ENCODE assay signal across 1 cellular context in the genomic region with DNA sequence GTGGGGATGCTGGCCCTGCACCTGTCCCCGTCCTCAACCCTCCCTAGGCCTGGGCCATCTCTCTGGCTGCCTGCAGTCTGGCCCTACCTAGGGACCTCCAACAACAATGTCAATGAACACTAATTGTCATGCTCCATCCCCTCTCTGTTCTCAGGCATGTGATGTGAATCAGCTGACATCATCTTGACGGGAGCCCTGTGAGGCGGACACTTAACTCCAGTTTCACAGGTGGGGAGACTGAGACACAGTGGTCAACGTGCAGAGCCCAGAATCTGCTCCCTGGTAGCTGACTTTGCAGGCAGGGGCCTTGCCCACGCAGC.
TF ChIP-seq lines count a peak whose summit lies in the region.

No MANE protein-coding gene starts in this region.

TF ChIP-seq in GM12878, 131 proteins besides CTCF, POLR2A, EP300 and RAD21:
- TF ChIP-seq BCLAF1 (IDR thresholded peaks at IDR 0.05): no peak
- no peak for TF ChIP-seq NBN (IDR thresholded peaks at IDR 0.05)
- TF ChIP-seq SMAD5 (IDR thresholded peaks at IDR 0.05; ENCODE audit: low read depth): no peak
- TF ChIP-seq TBL1XR1 (IDR thresholded peaks at IDR 0.05; ENCODE audit: low read depth, low read length): no peak
- no peak for TF ChIP-seq SREBF1 (IDR thresholded peaks at IDR 0.05; ENCODE audit: low read length)
- TF ChIP-seq CBFB (IDR thresholded peaks at IDR 0.05; ENCODE audit: low read depth): no peak
- TF ChIP-seq USF2 (IDR thresholded peaks at IDR 0.05; ENCODE audit: borderline replicate concordance, low read depth, low read length): no peak; the same call in 1 of the 2 replicates
- no peak for TF ChIP-seq NR2C2 (IDR thresholded peaks at IDR 0.05; ENCODE audit: borderline replicate concordance, control insufficient read depth, insufficient read length, low read depth)
- no peak for TF ChIP-seq FOXM1 (IDR thresholded peaks at IDR 0.05; ENCODE audit: low read depth, low read length)
- TF ChIP-seq MXI1 (IDR thresholded peaks at IDR 0.05; ENCODE audit: low read depth, low read length): no peak
- TF ChIP-seq CHD1 (IDR thresholded peaks at IDR 0.05; ENCODE audit: low read depth, low read length): no peak
- no peak for TF ChIP-seq PAX5 (IDR thresholded peaks at IDR 0.05; ENCODE audit: borderline replicate concordance, low read depth, low read length)
- TF ChIP-seq ZNF217 (IDR thresholded peaks at IDR 0.05): no peak
